Comparison of ENCODE assay signal across 20 cellular contexts in genomic region chr9:113919422-113919821, GRCh38.
"Had no signal": no experiment of that assay in that cellular context is flagged by ENCODE, and none has a peak within 500 bp of the region (broad histone marks: within the 10 kb centered on the region; RNA-seq: fewer than 3 reads in every experiment).

No MANE protein-coding gene starts in this region.

- H3K9me3 ChIP-seq: suprapubic skin had no signal

- H3K4me1 ChIP-seq: body of pancreas, parathyroid adenoma had no signal

- H3K36me3 ChIP-seq: stomach, suprapubic skin, WERI-Rb-1 had no signal

- H3K4me3 ChIP-seq: body of pancreas, stomach, suprapubic skin had no signal

- H3K27me3 ChIP-seq: body of pancreas, foreskin keratinocyte, stomach, suprapubic skin had no signal

- H3K27ac ChIP-seq: body of pancreas, foreskin keratinocyte, parathyroid adenoma, stomach, suprapubic skin, WERI-Rb-1 had no signal

- DNase-seq: activated CD4-positive, alpha-beta T cell treated with anti-CD3 and anti-CD28 coated beads for 1 hour; activated CD4-positive, alpha-beta T cell treated with anti-CD3 and anti-CD28 coated beads, Interleukin-2, amount 50 U/mL, for 4 hours; activated naive CD4-positive, alpha-beta T cell treated with anti-CD3 and anti-CD28 coated beads for 36 hours; activated T-cell treated with anti-CD3 and anti-CD28 coated beads, Interleukin-2, amount 50 U/mL, for 48 hours; body of pancreas; dermis blood vessel endothelial cell; effector CD8-positive, alpha-beta T cell; erythroblast; foreskin keratinocyte; left ventricle myocardium superior; mammary epithelial cell; small intestine; stimulated activated CD4-positive, alpha-beta T cell treated with anti-CD3 and anti-CD28 coated beads, Interleukin-2, amount 100 ng/mL, for 24 hours; stomach; T-helper 1 cell; WERI-Rb-1 had no signal

- ATAC-seq: body of pancreas; foreskin keratinocyte; left ventricle myocardium superior; sciatic nerve; stimulated activated memory B cell treated with anti-CD40 and anti-IgM and Interleukin-4, amounts not matched to agents 10 μg/mL and 1 μg/mL and 100 μg/mL, for 72 hours had no signal
